In the genomic region with DNA sequence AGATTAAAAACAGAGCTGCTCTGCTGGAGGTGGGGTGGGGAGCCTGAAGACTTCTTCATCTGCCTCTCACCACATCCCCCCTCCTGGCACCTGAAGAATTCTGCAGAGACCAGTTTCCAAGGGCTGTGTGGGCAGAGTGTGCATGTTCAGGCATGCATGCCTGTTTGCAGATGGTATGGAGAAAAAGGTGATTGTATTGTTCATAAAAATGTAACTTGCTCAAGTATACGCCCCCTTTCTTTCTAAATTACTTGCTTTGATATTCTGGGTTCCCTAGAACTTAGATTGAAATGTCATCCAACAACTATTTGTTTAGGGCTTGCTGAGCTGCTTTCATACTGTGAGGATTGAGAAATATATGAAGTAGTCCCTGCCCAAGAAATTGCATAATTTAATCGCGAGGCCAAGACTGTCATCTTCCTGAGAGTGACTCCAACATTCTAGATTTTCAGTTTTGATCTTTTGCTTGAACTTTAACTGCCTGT, we compare ENCODE assay signal across 9 cellular contexts.
DNase-seq lines count a peak whose midpoint lies in the region; ATAC-seq and TF ChIP-seq lines count a peak whose summit lies in the region.
"Had no signal": no experiment of that assay in that cellular context is flagged by ENCODE, and none has a peak within 500 bp of the region (broad histone marks: within the 10 kb centered on the region; RNA-seq: fewer than 3 reads in every experiment).

No MANE protein-coding gene starts in this region.

- no peak overlapping the region for H3K4me3 ChIP-seq in cardiac fibroblast (replicated peaks in 1 of 2; ENCODE audit: low read depth in 2 of 2, low read length in 2 of 2)

- DNase-seq in LoVo (ENCODE audit: low spot score) (peak; percentile 43), cardiac fibroblast (ENCODE audit: low read depth in 2 of 2) (peak; percentile 66 to 81), renal cortical epithelial cell (ENCODE audit: low read depth) (peak; percentile 73), NCI-H1092 treated with DMSO at 0.1 percent for 48 hours (lab: John Stamatoyannopoulos, UW) (no peak), NK-92 (lab: John Stamatoyannopoulos, UW; ENCODE audit: unreplicated experiment) (no peak)
- no peak for DNase-seq in activated naive CD4-positive, alpha-beta T cell treated with anti-CD3 and anti-CD28 coated beads, Interleukin-2, amount 50 U/mL, for 16 hours
- DNase-seq: activated CD8-positive, alpha-beta memory T cell treated with anti-CD3 and anti-CD28 coated beads, Interleukin-2, amount 50 U/mL, for 48 hours; NCI-H2029 had no signal

- no peak for TF ChIP-seq CTCF in cardiac fibroblast (IDR thresholded peaks at IDR 0.05; ENCODE audit: low read depth, low read length)

- ATAC-seq in GM19372 (IDR thresholded peaks at IDR 0.05; ENCODE audit: low read depth, unreplicated experiment): peak; percentile 54

Comparison
In these comparisons a context has a peak if more than half of its experiments do, and no peak if none do; other contexts are left out.
1. DNase-seq: peak in LoVo (single experiment), cardiac fibroblast (2 of 2) and renal cortical epithelial cell (single experiment); none in NCI-H1092 treated with DMSO at 0.1 percent for 48 hours (single experiment), activated naive CD4-positive, alpha-beta T cell treated with anti-CD3 and anti-CD28 coated beads, Interleukin-2, amount 50 U/mL, for 16 hours (single experiment) and NK-92 (single experiment).